Comparison of ENCODE assay signal across 25 cellular contexts in the genomic region with DNA sequence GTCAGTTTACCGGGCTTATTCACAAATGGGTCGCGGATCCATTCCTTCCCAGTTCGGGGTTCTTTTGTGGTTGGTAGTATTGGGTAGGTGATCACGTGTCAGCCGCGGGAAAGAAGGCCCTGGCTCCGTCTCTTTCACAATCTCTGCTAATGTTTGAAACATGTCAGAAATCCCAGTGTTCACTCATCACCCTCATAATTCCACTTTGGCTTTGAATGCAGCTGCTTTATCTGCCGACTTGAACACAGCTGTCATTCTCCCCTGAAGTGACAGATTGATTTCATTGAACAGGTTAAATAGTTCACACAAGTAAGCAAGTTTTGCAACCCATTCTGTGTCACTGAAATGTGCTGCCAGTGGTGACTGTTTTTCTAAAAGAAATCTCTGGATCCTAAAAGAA. TPM values are rescaled to one million over a fixed set of nuclear protein-coding genes. Genes with fewer than 3 reads are reported as not detected.
"Had no signal": no experiment of that assay in that cellular context is flagged by ENCODE, and none has a peak within 500 bp of the region (broad histone marks: within the 10 kb centered on the region; RNA-seq: fewer than 3 reads in every experiment).

No MANE protein-coding gene starts in this region.

RNA-seq across cellular contexts. Expression of a gene that starts 44.5 kb away (rescaled TPM):
- total RNA-seq: naive thymus-derived CD4-positive, alpha-beta T cell; naive thymus-derived CD8-positive, alpha-beta T cell; natural killer cell; natural killer cell treated with Interleukin-12 subunit alpha and Interleukin-12 subunit beta and Interleukin-15 and Interleukin-18, amount 100 ng/mL, for 72 hours; neural crest cell; occipital lobe; omental fat pad; osteoblast; osteocyte; ovary; pancreas; posterior vena cava; progenitor cell of endocrine pancreas; psoas muscle; pulmonary artery endothelial cell; renal cortical epithelial cell; right atrium auricular region; right cardiac atrium; right lobe of liver; sciatic nerve; sigmoid colon; skeletal muscle tissue; smooth muscle cell; spleen had no signal
- polyA plus RNA-seq: naive thymus-derived CD4-positive, alpha-beta T cell; naive thymus-derived CD8-positive, alpha-beta T cell; ovary; pancreas; psoas muscle; right cardiac atrium; sigmoid colon; small intestine; smooth muscle cell had no signal
